10 cellular contexts compared by ENCODE assay signal in the genomic region with DNA sequence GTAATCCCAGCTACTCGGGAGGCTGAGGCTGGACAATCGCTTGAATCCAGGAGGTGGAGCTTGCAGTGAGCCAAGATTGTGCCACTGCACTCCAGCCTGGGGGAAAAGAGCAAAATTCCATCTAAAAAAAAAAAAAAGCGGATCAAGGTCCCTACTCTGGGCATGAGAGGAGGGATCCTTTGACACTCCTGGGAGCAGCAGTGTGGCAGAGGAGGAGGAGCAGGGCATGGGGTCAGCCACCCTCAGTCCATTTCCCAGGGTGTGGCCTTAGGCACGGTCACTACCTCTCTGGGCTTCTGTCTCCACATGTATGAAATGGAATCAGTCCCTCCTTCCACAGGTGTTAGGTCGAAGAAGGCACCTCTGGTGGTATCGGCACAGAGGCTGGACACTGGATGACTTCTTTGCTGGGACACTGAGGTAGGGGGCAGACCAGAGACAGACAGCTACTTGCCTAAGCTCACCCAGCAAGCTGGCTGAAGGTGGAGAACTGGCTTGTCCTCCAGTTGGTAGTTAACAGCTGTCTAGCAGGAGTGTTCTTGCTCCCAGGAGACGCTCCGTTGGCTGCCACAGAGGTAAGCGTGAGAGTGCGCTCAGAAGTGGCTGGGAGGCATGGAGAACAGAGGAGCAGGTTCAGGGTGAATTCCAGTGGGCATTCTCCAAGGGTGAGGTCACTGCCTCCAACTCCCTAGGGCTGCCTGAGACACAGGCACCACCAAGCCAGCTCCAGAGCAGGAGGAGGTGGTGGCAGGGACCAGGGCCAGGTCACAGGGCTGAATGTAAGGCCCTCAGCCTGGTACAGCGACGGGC. TPM values are rescaled to one million over a fixed set of nuclear protein-coding genes. Genes with fewer than 3 reads are reported as not detected.
DNase-seq lines count a peak whose midpoint lies in the region; ATAC-seq, FAIRE-seq and TF ChIP-seq lines count a peak whose summit lies in the region.
"Had no signal": no experiment of that assay in that cellular context is flagged by ENCODE, and none has a peak within 500 bp of the region (broad histone marks: within the 10 kb centered on the region; RNA-seq: fewer than 3 reads in every experiment).

No MANE protein-coding gene starts in this region.

- peak; percentile 69 to 90 for DNase-seq in A549 (ENCODE audit: low read depth in 1 of 2, low spot score in 1 of 2)
- peak; percentile 80 to 92 for DNase-seq in cardiac fibroblast (ENCODE audit: low read depth in 2 of 2)
- DNase-seq in lung (ENCODE audit: low spot score): peak; percentile 85
- DNase-seq in stimulated activated naive CD4-positive, alpha-beta T cell treated with Interleukin-2 at 50 U/mL for 16 hours (lab: John Stamatoyannopoulos, UW): no peak
- no peak for DNase-seq in GM13977 (ENCODE audit: low spot score)
- no peak for DNase-seq in germinal center (ENCODE audit: low spot score)
- DNase-seq: DND-41 had no signal

- peaks cover 68% of the 10 kb centered on the region for H3K4me1 ChIP-seq in A549
- H3K4me1 ChIP-seq in lung (ENCODE audit: control insufficient read depth in 2 of 2, insufficient read depth in 2 of 2, low read length in 2 of 2): peaks cover 5 to 34% of the 10 kb centered on the region in 2 donors

- TF ChIP-seq RAD21 in A549 (conservative IDR thresholded peaks at IDR 0.05 in 1 of 2, IDR thresholded peaks at IDR 0.05 in 1 of 2) (no peak), Ishikawa (IDR thresholded peaks at IDR 0.05; ENCODE audit: low read depth) (peak; percentile 39)

- H3K4me2 ChIP-seq in A549: peak overlapping the region; percentile 65
- H3K4me2 ChIP-seq: KMS-11 had no signal

- WGBS in A549 (ENCODE audit: missing lambda C conversion rate): 45% methylated on average over 6 of the region's 12 CpGs
- WGBS in lung, 2 donors: 60 to 77% methylated on average over 12 of the region's 12 CpGs

- peak; percentile 84 to 89 for ATAC-seq in A549
- ATAC-seq in lung (ENCODE audit: insufficient read depth, low FRiP score): peak; percentile 27
- ATAC-seq in HG02973 (IDR thresholded peaks at IDR 0.05; ENCODE audit: unreplicated experiment): no peak

- TF ChIP-seq POLR2A in A549 (IDR thresholded peaks at IDR 0.05; ENCODE audit: low read length): no peak

- peak; percentile 79 for FAIRE-seq in A549 (lab: Jason Lieb, UNC)

- H3K4me3 ChIP-seq in A549 (no peak overlapping the region), cardiac fibroblast (replicated peaks in 1 of 2; ENCODE audit: low read depth in 2 of 2, low read length in 2 of 2) (no peak overlapping the region), lung (no peak overlapping the region)

- H3K36me3 ChIP-seq in lung (ENCODE audit: control insufficient read depth in 2 of 2, insufficient read depth in 2 of 2, low read length in 2 of 2): peaks cover 0 to 6% of the 10 kb centered on the region in 2 donors

- peak overlapping the region; percentile 77 to 98 for H3K27ac ChIP-seq in A549
- peak overlapping the region; percentile 76 to 89 for H3K27ac ChIP-seq in lung (ENCODE audit: low read depth in 1 of 2, low read length in 1 of 2)
- H3K27ac ChIP-seq: KMS-11 had no signal

- H3K27me3 ChIP-seq in lung (ENCODE audit: control insufficient read depth, insufficient read depth): no peaks in the 10 kb centered on the region

- CTCF ChIA-PET in A549 (lab: Yijun Ruan, JAX): interaction anchor here (0.6 to 2.0 kb wide), 6 partner anchors 9 to 911 kb away, joined by 3 to 10 read pairs (median 3); a partner anchor contains a TSS

- POLR2A ChIA-PET in A549 (lab: Yijun Ruan, JAX): interaction anchor here (0.8 to 1.4 kb wide), 3 partner anchors 20 to 74 kb away, joined by 3 to 6 read pairs (median 3); a partner anchor contains a TSS

- in situ Hi-C loops in GM13977 (cut with MboI; ENCODE audit: low pct_unique_long_range_greater_than_20kb, low sequenced_read_pairs, unreplicated experiment): loop anchor here (10.0 kb wide), 1 partner anchor 157 kb away; no protein-coding TSS in a partner anchor

- TF ChIP-seq EP300 in A549 (IDR thresholded peaks at IDR 0.05): peak; percentile 20 to 68; a peak in 2 of 5 replicates
- TF ChIP-seq EP300 in Ishikawa (IDR thresholded peaks at IDR 0.05; ENCODE audit: borderline replicate concordance): peak; percentile 92

- H3K9me3 ChIP-seq in A549 (no peaks in the 10 kb centered on the region), lung (ENCODE audit: control insufficient read depth in 2 of 2, insufficient read depth in 1 of 2, low read length in 1 of 2) (no peaks in the 10 kb centered on the region)

- TF ChIP-seq CTCF in A549 (IDR thresholded peaks at IDR 0.05) (no peak), cardiac fibroblast (IDR thresholded peaks at IDR 0.05; ENCODE audit: low read depth, low read length) (no peak), lung (IDR thresholded peaks at IDR 0.05; ENCODE audit: control extremely low read depth, extremely low read depth) (no peak), GM13977 (IDR thresholded peaks at IDR 0.05; ENCODE audit: extremely low read depth, insufficient read depth, missing control alignments) (no peak)

TF ChIP-seq in A549, 52 proteins besides CTCF, POLR2A, EP300 and RAD21 (continues in another document):
- TF ChIP-seq, protein P1, sequence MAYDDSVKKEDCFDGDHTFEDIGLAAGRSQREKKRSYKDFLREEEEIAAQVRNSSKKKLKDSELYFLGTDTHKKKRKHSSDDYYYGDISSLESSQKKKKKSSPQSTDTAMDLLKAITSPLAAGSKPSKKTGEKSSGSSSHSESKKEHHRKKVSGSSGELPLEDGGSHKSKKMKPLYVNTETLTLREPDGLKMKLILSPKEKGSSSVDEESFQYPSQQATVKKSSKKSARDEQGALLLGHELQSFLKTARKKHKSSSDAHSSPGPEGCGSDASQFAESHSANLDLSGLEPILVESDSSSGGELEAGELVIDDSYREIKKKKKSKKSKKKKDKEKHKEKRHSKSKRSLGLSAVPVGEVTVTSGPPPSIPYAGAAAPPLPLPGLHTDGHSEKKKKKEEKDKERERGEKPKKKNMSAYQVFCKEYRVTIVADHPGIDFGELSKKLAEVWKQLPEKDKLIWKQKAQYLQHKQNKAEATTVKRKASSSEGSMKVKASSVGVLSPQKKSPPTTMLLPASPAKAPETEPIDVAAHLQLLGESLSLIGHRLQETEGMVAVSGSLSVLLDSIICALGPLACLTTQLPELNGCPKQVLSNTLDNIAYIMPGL (CRISPR knock-in tag; IDR thresholded peaks at IDR 0.05; ENCODE audit: borderline replicate concordance): no peak
- TF ChIP-seq HDAC2 (IDR thresholded peaks at IDR 0.05) (no peak), FOSL2 (IDR thresholded peaks at IDR 0.05) (no peak), FOSL2 (CRISPR knock-in tag; IDR thresholded peaks at IDR 0.05) (peak; percentile 69), JUN (IDR thresholded peaks at IDR 0.05) (peak in 1 of 2 experiments; percentile 51; a peak in 1 of 5 replicates)
- TF ChIP-seq, protein P2, sequence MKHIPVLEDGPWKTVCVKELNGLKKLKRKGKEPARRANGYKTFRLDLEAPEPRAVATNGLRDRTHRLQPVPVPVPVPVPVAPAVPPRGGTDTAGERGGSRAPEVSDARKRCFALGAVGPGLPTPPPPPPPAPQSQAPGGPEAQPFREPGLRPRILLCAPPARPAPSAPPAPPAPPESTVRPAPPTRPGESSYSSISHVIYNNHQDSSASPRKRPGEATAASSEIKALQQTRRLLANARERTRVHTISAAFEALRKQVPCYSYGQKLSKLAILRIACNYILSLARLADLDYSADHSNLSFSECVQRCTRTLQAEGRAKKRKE (CRISPR knock-in tag; IDR thresholded peaks at IDR 0.05; ENCODE audit: low read depth): no peak

TF ChIP-seq in Ishikawa, 13 proteins besides CTCF, POLR2A, EP300 and RAD21 (continues in another document):
- TF ChIP-seq, protein P3, sequence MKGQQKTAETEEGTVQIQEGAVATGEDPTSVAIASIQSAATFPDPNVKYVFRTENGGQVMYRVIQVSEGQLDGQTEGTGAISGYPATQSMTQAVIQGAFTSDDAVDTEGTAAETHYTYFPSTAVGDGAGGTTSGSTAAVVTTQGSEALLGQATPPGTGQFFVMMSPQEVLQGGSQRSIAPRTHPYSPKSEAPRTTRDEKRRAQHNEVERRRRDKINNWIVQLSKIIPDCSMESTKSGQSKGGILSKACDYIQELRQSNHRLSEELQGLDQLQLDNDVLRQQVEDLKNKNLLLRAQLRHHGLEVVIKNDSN (IDR thresholded peaks at IDR 0.05): no peak; the same call in 1 of the 2 replicates
- TF ChIP-seq EGR1 (IDR thresholded peaks at IDR 0.05) (no peak), CREB1 (IDR thresholded peaks at IDR 0.05; ENCODE audit: low read depth) (no peak), YY1 (IDR thresholded peaks at IDR 0.05; ENCODE audit: low read depth) (peak; percentile 51; the same call in 1 of the 2 replicates), FOXM1 (IDR thresholded peaks at IDR 0.05; ENCODE audit: borderline replicate concordance, low read depth) (peak; percentile 72; the same call in 1 of the 2 replicates), TAF1 (IDR thresholded peaks at IDR 0.05; ENCODE audit: low read depth) (peak; percentile 36; the same call in 1 of the 2 replicates), TCF12 (IDR thresholded peaks at IDR 0.05; ENCODE audit: low read depth) (peak; percentile 89), CEBPB (IDR thresholded peaks at IDR 0.05) (peak; percentile 29; the same call in 1 of the 2 replicates)
- TF ChIP-seq, protein P4, sequence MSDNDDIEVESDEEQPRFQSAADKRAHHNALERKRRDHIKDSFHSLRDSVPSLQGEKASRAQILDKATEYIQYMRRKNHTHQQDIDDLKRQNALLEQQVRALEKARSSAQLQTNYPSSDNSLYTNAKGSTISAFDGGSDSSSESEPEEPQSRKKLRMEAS (IDR thresholded peaks at IDR 0.05): peak; percentile 88

RNA-seq across cellular contexts. Expression of a gene that starts 19.6 kb away (rescaled TPM):
- polyA plus RNA-seq in A549 (2011; rRNA removed) (84.5 and 89.6 TPM in 2 replicates), A549 (2017; fragmentation: RNase III; extraction: RNeasy Plus Mini Kit Qiagen cat#74134 plus additional on column Dnase treatment) (82.2 to 90.5 TPM (median 83.6 TPM) in 3 replicates), lung (10 to 100 TPM; 85.8 to 92.2 TPM)
- polyA plus RNA-seq in A549 (2012; cell fraction: cytosol; rRNA removed): 114 and 144 TPM in 2 replicates
- 75.7 and 84.1 TPM in 2 replicates for polyA plus RNA-seq in A549 (2012; cell fraction: nucleus; rRNA removed)
- 53.2 and 56.1 TPM in 2 replicates for polyA minus RNA-seq in A549 (2011; rRNA and poly(A)+ RNA removed)
- 10 to 100 TPM; 26.8 to 72.0 TPM for total RNA-seq in lung

RNA-seq across cellular contexts. Expression of a gene that starts 45.0 kb away (rescaled TPM):
- 5.7 and 7.2 TPM in 2 replicates for polyA plus RNA-seq in A549 (2011; rRNA removed)
- polyA plus RNA-seq in A549 (2012; cell fraction: cytosol; rRNA removed): 7.8 and 11.3 TPM in 2 replicates
- polyA plus RNA-seq in A549 (2012; cell fraction: nucleus; rRNA removed): 14.2 and 17.7 TPM in 2 replicates
- 11.6 to 12.3 TPM (median 12.3 TPM) in 3 replicates for polyA plus RNA-seq in A549 (2017; fragmentation: RNase III; extraction: RNeasy Plus Mini Kit Qiagen cat#74134 plus additional on column Dnase treatment)
- 9.8 and 12.2 TPM in 2 replicates for polyA minus RNA-seq in A549 (2011; rRNA and poly(A)+ RNA removed)
- 10 to 100 TPM; 10.8 to 18.0 TPM for total RNA-seq in lung
- polyA plus RNA-seq in lung: 1 to 10 TPM; 3.9 to 4.8 TPM

Comparison
In these comparisons a context has a peak if more than half of its experiments do, and no peak if none do; other contexts are left out.
1. DNase-seq: peak in A549 (2 of 2), cardiac fibroblast (2 of 2) and lung (single experiment); none in stimulated activated naive CD4-positive, alpha-beta T cell treated with Interleukin-2 at 50 U/mL for 16 hours (single experiment), GM13977 (single experiment) and germinal center (single experiment).